In genomic region chr21:42646076-42646825, GRCh38 we compare ENCODE assay signal across 25 cellular contexts.
"Had no signal": no experiment of that assay in that cellular context is flagged by ENCODE, and none has a peak within 500 bp of the region (broad histone marks: within the 10 kb centered on the region; RNA-seq: fewer than 3 reads in every experiment).

No MANE protein-coding gene starts in this region.

- H3K4me3 Mint-ChIP-seq: activated B cell treated with CpG ODN at 0.5 μM for 24 hours; activated CD4-positive, alpha-beta memory T cell treated with anti-CD3 and anti-CD28 coated beads for 36 hours; activated naive CD4-positive, alpha-beta T cell treated with anti-CD3 and anti-CD28 coated beads for 36 hours; activated T-cell treated with anti-CD3 and anti-CD28 coated beads, Interleukin-2, amount 50 U/mL, for 72 hours; brain; dendritic cell treated with granulocyte-macrophage colony-stimulating factor and Interleukin-4, amounts not matched to agents 40 ng/mL and 50 ng/mL, for 4 days; natural killer cell; stimulated activated naive B cell treated with anti-CD40 and anti-IgM and Interleukin-4, amounts not matched to agents 10 μg/mL and 1 μg/mL and 100 μg/mL, for 72 hours had no signal

- H3K4me3 ChIP-seq: heart left ventricle, lung, sigmoid colon, smooth muscle cell, transverse colon, vagina had no signal

- FAIRE-seq: endometrium had no signal

- H3K4me1 ChIP-seq: parathyroid adenoma had no signal

- H3K4me2 ChIP-seq: smooth muscle cell had no signal

- H3K9ac ChIP-seq: parathyroid adenoma had no signal

- H3K27ac ChIP-seq: heart left ventricle, neutrophil, parathyroid adenoma, sigmoid colon, transverse colon, vagina had no signal

- ATAC-seq: activated T-cell treated with anti-CD3 and anti-CD28 coated beads, Interleukin-2, amount 50 U/mL, for 72 hours; heart left ventricle; left colon; natural killer cell; stimulated activated naive B cell treated with anti-CD40 and anti-IgM and Interleukin-4, amounts not matched to agents 10 μg/mL and 1 μg/mL and 100 μg/mL, for 72 hours had no signal

- H2AFZ ChIP-seq: parathyroid adenoma had no signal

- H3K27ac Mint-ChIP-seq: activated B cell treated with CpG ODN at 0.5 μM for 24 hours; activated CD4-positive, alpha-beta memory T cell treated with anti-CD3 and anti-CD28 coated beads for 36 hours; activated naive CD4-positive, alpha-beta T cell treated with anti-CD3 and anti-CD28 coated beads for 36 hours; activated T-cell treated with anti-CD3 and anti-CD28 coated beads, Interleukin-2, amount 50 U/mL, for 72 hours; dendritic cell treated with granulocyte-macrophage colony-stimulating factor and Interleukin-4, amounts not matched to agents 40 ng/mL and 50 ng/mL, for 4 days; natural killer cell; stimulated activated naive B cell treated with anti-CD40 and anti-IgM and Interleukin-4, amounts not matched to agents 10 μg/mL and 1 μg/mL and 100 μg/mL, for 72 hours had no signal

- H3K36me3 Mint-ChIP-seq: activated CD4-positive, alpha-beta memory T cell treated with anti-CD3 and anti-CD28 coated beads for 36 hours; brain; natural killer cell; stimulated activated naive B cell treated with anti-CD40 and anti-IgM and Interleukin-4, amounts not matched to agents 10 μg/mL and 1 μg/mL and 100 μg/mL, for 72 hours had no signal

- H3K9me3 ChIP-seq: heart left ventricle, neutrophil, sigmoid colon, transverse colon, vagina had no signal

- DNase-seq: activated B cell treated with CpG ODN at 0.5 μM for 24 hours; activated CD4-positive, alpha-beta memory T cell treated with anti-CD3 and anti-CD28 coated beads for 36 hours; activated CD4-positive, alpha-beta T cell treated with anti-CD3 and anti-CD28 coated beads for 4 hours; activated effector memory CD4-positive, alpha-beta T cell treated with Interleukin-2 at 50 U/mL for 16 hours; activated naive CD4-positive, alpha-beta T cell treated with anti-CD3 and anti-CD28 coated beads for 36 hours; activated T-cell treated with anti-CD3 and anti-CD28 coated beads, Interleukin-2, amount 50 U/mL, for 72 hours; effector CD4-positive, alpha-beta T cell; islet precursor cell; left colon; natural killer cell; sigmoid colon; stimulated activated CD4-positive, alpha-beta T cell treated with anti-CD3 and anti-CD28 coated beads, Interleukin-2, amount 100 ng/mL, for 48 hours; stimulated activated CD8-positive, alpha-beta memory T cell treated with anti-CD3 and anti-CD28 coated beads, Interleukin-4, amount 100 ng/mL, for 48 hours; stimulated activated naive B cell treated with anti-CD40 and anti-IgM and Interleukin-4, amounts not matched to agents 10 μg/mL and 1 μg/mL and 100 μg/mL, for 72 hours; T-helper 9 cell; transverse colon had no signal

- H3K36me3 ChIP-seq: heart left ventricle, neutrophil, sigmoid colon, transverse colon, vagina had no signal

- H3K9me3 Mint-ChIP-seq: activated B cell treated with CpG ODN at 0.5 μM for 24 hours; activated CD4-positive, alpha-beta memory T cell treated with anti-CD3 and anti-CD28 coated beads for 36 hours; activated naive CD4-positive, alpha-beta T cell treated with anti-CD3 and anti-CD28 coated beads for 36 hours; activated T-cell treated with anti-CD3 and anti-CD28 coated beads, Interleukin-2, amount 50 U/mL, for 72 hours; dendritic cell treated with granulocyte-macrophage colony-stimulating factor and Interleukin-4, amounts not matched to agents 40 ng/mL and 50 ng/mL, for 4 days; natural killer cell had no signal

- H3K4me1 Mint-ChIP-seq: activated B cell treated with CpG ODN at 0.5 μM for 24 hours; natural killer cell; stimulated activated naive B cell treated with anti-CD40 and anti-IgM and Interleukin-4, amounts not matched to agents 10 μg/mL and 1 μg/mL and 100 μg/mL, for 72 hours had no signal

- H3K79me2 ChIP-seq: parathyroid adenoma had no signal

- H3K27me3 ChIP-seq: sigmoid colon, transverse colon, vagina had no signal
